13 cellular contexts compared by ENCODE assay signal in genomic region chr22:36395061-36395849, GRCh38. TPM values are rescaled to one million over a fixed set of nuclear protein-coding genes. Genes with fewer than 3 reads are reported as not detected.
DNase-seq lines count a peak whose midpoint lies in the region; ATAC-seq, FAIRE-seq and TF ChIP-seq lines count a peak whose summit lies in the region.
"Had no signal": no experiment of that assay in that cellular context is flagged by ENCODE, and none has a peak within 500 bp of the region (broad histone marks: within the 10 kb centered on the region; RNA-seq: fewer than 3 reads in every experiment).

No MANE protein-coding gene starts in this region.

- FAIRE-seq in A549 (lab: Jason Lieb, UNC) (no peak), bronchial epithelial cell (lab: Jason Lieb, UNC) (peak; percentile 23)

- TF ChIP-seq POLR2A in A549 (IDR thresholded peaks at IDR 0.05; ENCODE audit: low read length) (no peak), tibial nerve (IDR thresholded peaks at IDR 0.05) (no peak)

- H3K4me2 ChIP-seq in A549: peak overlapping the region; percentile 54
- H3K4me2 ChIP-seq: neural progenitor cell had no signal

- H3K27me3 ChIP-seq in bronchial epithelial cell (ENCODE audit: control insufficient read depth, insufficient read depth, low read length) (no peaks in the 10 kb centered on the region), tibial nerve (no peaks in the 10 kb centered on the region)
- H3K27me3 ChIP-seq: neural progenitor cell had no signal

- H3K4me1 ChIP-seq in A549 (peaks cover 52% of the 10 kb centered on the region), tibial nerve (peaks cover 0 to 6% (median 0%) of the 10 kb centered on the region in 4 donors)

- H3K27ac ChIP-seq in A549 (peak overlapping the region; percentile 69 to 85), tibial nerve (no peak overlapping the region)
- H3K27ac ChIP-seq: HL-60, neural progenitor cell had no signal

- peak overlapping the region; percentile 60 for H3K27ac Mint-ChIP-seq in mesothelial cell of epicardium
- H3K27ac Mint-ChIP-seq in activated T-cell treated with anti-CD3 and anti-CD28 coated beads, Interleukin-2, amount 50 U/mL, for 72 hours: no peak overlapping the region

- TF ChIP-seq CTCF in A549 (IDR thresholded peaks at IDR 0.05): no peak
- no peak for TF ChIP-seq CTCF in bronchial epithelial cell (IDR thresholded peaks at IDR 0.05; ENCODE audit: insufficient read depth, low read length, severe bottlenecking)
- TF ChIP-seq CTCF in mesothelial cell of epicardium (IDR thresholded peaks at IDR 0.05; ENCODE audit: unreplicated experiment): no peak
- no peak for TF ChIP-seq CTCF in tibial nerve (IDR thresholded peaks at IDR 0.05)

- H3K36me3 ChIP-seq in bronchial epithelial cell (ENCODE audit: control insufficient read depth, insufficient read depth, low read length) (no peaks in the 10 kb centered on the region), tibial nerve (no peaks in the 10 kb centered on the region)
- H3K36me3 ChIP-seq: neural progenitor cell had no signal

- 69% methylated on average over 12 of the region's 12 CpGs for WGBS in A549 (ENCODE audit: missing lambda C conversion rate)
- 74 to 75% methylated on average over 12 of the region's 12 CpGs for WGBS in tibial nerve, 2 donors

- peaks cover 24% of the 10 kb centered on the region for H3K4me1 Mint-ChIP-seq in mesothelial cell of epicardium
- peaks cover 24% of the 10 kb centered on the region for H3K4me1 Mint-ChIP-seq in activated T-cell treated with anti-CD3 and anti-CD28 coated beads, Interleukin-2, amount 50 U/mL, for 72 hours (ENCODE audit: low read depth)

- CTCF ChIA-PET in A549 (lab: Yijun Ruan, JAX): interaction anchor here (0.7 to 1.2 kb wide), 4 partner anchors 12 to 180 kb away, joined by 3 to 5 read pairs (median 4); no protein-coding TSS in a partner anchor

- DNase-seq in A549 (ENCODE audit: low read depth in 1 of 2, low spot score in 1 of 2): no peak
- DNase-seq in bronchial epithelial cell (ENCODE audit: low read depth): peak; percentile 81
- DNase-seq in mesothelial cell of epicardium (ENCODE audit: low spot score in 2 of 2, unreplicated experiment in 2 of 2): no peak
- no peak for DNase-seq in germinal center (ENCODE audit: low spot score)
- no peak for DNase-seq in tibial nerve (ENCODE audit: low spot score in 2 of 2)
- DNase-seq in activated T-cell treated with anti-CD3 and anti-CD28 coated beads, Interleukin-2, amount 50 U/mL, for 72 hours: no peak
- DNase-seq: activated CD4-positive, CD25-positive, alpha-beta regulatory T cell treated with anti-CD3 and anti-CD28 coated beads, Interleukin-2, amount 50 U/mL, for 72 hours; central memory CD4-positive, alpha-beta T cell; GDM1 had no signal

- no peaks in the 10 kb centered on the region for H3K27me3 Mint-ChIP-seq in mesothelial cell of epicardium (ENCODE audit: low read depth)
- H3K27me3 Mint-ChIP-seq in activated T-cell treated with anti-CD3 and anti-CD28 coated beads, Interleukin-2, amount 50 U/mL, for 72 hours (ENCODE audit: low read depth): no peaks in the 10 kb centered on the region

- TF ChIP-seq RAD21 in A549 (conservative IDR thresholded peaks at IDR 0.05 in 1 of 2, IDR thresholded peaks at IDR 0.05 in 1 of 2) (no peak), Ishikawa (IDR thresholded peaks at IDR 0.05; ENCODE audit: low read depth) (no peak)

- no peak for TF ChIP-seq EP300 in A549 (IDR thresholded peaks at IDR 0.05)
- TF ChIP-seq EP300 in Ishikawa (IDR thresholded peaks at IDR 0.05; ENCODE audit: borderline replicate concordance): no peak; the same call in 1 of the 2 replicates
- no peak for TF ChIP-seq EP300 in tibial nerve (IDR thresholded peaks at IDR 0.05)

- no peaks in the 10 kb centered on the region for H3K36me3 Mint-ChIP-seq in mesothelial cell of epicardium
- no peaks in the 10 kb centered on the region for H3K36me3 Mint-ChIP-seq in activated T-cell treated with anti-CD3 and anti-CD28 coated beads, Interleukin-2, amount 50 U/mL, for 72 hours (ENCODE audit: insufficient read depth in 2 of 2)
- H3K36me3 Mint-ChIP-seq: neural progenitor cell had no signal

- H3K9me3 ChIP-seq in A549 (no peaks in the 10 kb centered on the region), tibial nerve (no peaks in the 10 kb centered on the region)

- H3K4me3 Mint-ChIP-seq in mesothelial cell of epicardium: no peak overlapping the region
- H3K4me3 Mint-ChIP-seq in activated T-cell treated with anti-CD3 and anti-CD28 coated beads, Interleukin-2, amount 50 U/mL, for 72 hours: no peak overlapping the region

- ATAC-seq in A549 (no peak), GM19395 (IDR thresholded peaks at IDR 0.05; ENCODE audit: unreplicated experiment) (no peak)
- ATAC-seq in activated T-cell treated with anti-CD3 and anti-CD28 coated beads, Interleukin-2, amount 50 U/mL, for 72 hours (replicated peaks in 1 of 2): no peak

- POLR2A ChIA-PET in A549 (lab: Yijun Ruan, JAX): no interaction called here

- H3K4me3 ChIP-seq in A549: no peak overlapping the region
- no peak overlapping the region for H3K4me3 ChIP-seq in bronchial epithelial cell (ENCODE audit: low read depth, low read length)
- H3K4me3 ChIP-seq in tibial nerve: no peak overlapping the region
- H3K4me3 ChIP-seq: neural progenitor cell had no signal

- no peaks in the 10 kb centered on the region for H3K9me3 Mint-ChIP-seq in mesothelial cell of epicardium
- H3K9me3 Mint-ChIP-seq in activated T-cell treated with anti-CD3 and anti-CD28 coated beads, Interleukin-2, amount 50 U/mL, for 72 hours: no peaks in the 10 kb centered on the region
- H3K9me3 Mint-ChIP-seq: neural progenitor cell had no signal

TF ChIP-seq in A549, 52 proteins besides CTCF, POLR2A, EP300 and RAD21:
- TF ChIP-seq HEYL (CRISPR knock-in tag; IDR thresholded peaks at IDR 0.05): no peak
- no peak for TF ChIP-seq EHMT2 (IDR thresholded peaks at IDR 0.05; ENCODE audit: low read depth)
- no peak for TF ChIP-seq ZSCAN20 (CRISPR knock-in tag; IDR thresholded peaks at IDR 0.05)
- TF ChIP-seq PHF8 (IDR thresholded peaks at IDR 0.05; ENCODE audit: borderline replicate concordance, low read depth): no peak

TF ChIP-seq in Ishikawa, 13 proteins besides CTCF, POLR2A, EP300 and RAD21:
- no peak for TF ChIP-seq EGR1 (IDR thresholded peaks at IDR 0.05)
- TF ChIP-seq, protein P1, sequence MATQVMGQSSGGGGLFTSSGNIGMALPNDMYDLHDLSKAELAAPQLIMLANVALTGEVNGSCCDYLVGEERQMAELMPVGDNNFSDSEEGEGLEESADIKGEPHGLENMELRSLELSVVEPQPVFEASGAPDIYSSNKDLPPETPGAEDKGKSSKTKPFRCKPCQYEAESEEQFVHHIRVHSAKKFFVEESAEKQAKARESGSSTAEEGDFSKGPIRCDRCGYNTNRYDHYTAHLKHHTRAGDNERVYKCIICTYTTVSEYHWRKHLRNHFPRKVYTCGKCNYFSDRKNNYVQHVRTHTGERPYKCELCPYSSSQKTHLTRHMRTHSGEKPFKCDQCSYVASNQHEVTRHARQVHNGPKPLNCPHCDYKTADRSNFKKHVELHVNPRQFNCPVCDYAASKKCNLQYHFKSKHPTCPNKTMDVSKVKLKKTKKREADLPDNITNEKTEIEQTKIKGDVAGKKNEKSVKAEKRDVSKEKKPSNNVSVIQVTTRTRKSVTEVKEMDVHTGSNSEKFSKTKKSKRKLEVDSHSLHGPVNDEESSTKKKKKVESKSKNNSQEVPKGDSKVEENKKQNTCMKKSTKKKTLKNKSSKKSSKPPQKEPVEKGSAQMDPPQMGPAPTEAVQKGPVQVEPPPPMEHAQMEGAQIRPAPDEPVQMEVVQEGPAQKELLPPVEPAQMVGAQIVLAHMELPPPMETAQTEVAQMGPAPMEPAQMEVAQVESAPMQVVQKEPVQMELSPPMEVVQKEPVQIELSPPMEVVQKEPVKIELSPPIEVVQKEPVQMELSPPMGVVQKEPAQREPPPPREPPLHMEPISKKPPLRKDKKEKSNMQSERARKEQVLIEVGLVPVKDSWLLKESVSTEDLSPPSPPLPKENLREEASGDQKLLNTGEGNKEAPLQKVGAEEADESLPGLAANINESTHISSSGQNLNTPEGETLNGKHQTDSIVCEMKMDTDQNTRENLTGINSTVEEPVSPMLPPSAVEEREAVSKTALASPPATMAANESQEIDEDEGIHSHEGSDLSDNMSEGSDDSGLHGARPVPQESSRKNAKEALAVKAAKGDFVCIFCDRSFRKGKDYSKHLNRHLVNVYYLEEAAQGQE (IDR thresholded peaks at IDR 0.05; ENCODE audit: low read depth): no peak
- 0 out of 2 replicates have a peak, but pooled peaks have one; percentile 34 for TF ChIP-seq MAX (IDR thresholded peaks at IDR 0.05)
- 0 out of 2 replicates have a peak, but pooled peaks have one; percentile 29 for TF ChIP-seq YY1 (IDR thresholded peaks at IDR 0.05; ENCODE audit: low read depth)

RNA-seq across cellular contexts. Expression of gene MYH9, which starts 7.5 kb away (rescaled TPM):
- polyA plus RNA-seq in A549 (2011; rRNA removed) (92.1 and 162 TPM in 2 replicates), A549 (2017; fragmentation: RNase III; extraction: RNeasy Plus Mini Kit Qiagen cat#74134 plus additional on column Dnase treatment) (158 to 215 TPM (median 167 TPM) in 3 replicates)
- 112 and 118 TPM in 2 replicates for polyA plus RNA-seq in A549 (2012; cell fraction: cytosol; rRNA removed)
- polyA plus RNA-seq in A549 (2012; cell fraction: nucleus; rRNA removed): 202 and 239 TPM in 2 replicates
- 460 and 534 TPM in 2 replicates for polyA minus RNA-seq in A549 (2011; rRNA and poly(A)+ RNA removed)
- total RNA-seq in bronchial epithelial cell (378 and 611 TPM in 2 replicates), mesothelial cell of epicardium (321 to 346 TPM (median 341 TPM) in 3 replicates), tibial nerve (100 to 1,000 TPM; 361 to 406 (median 386) TPM)
- total RNA-seq in activated T-cell treated with anti-CD3 and anti-CD28 coated beads, Interleukin-2, amount 50 U/mL, for 72 hours: 100 to 1,000 TPM; 529 to 662 TPM

Comparison
In these comparisons a context has a peak if more than half of its experiments do, and no peak if none do; other contexts are left out.
1. H3K27ac ChIP-seq: peak in A549 (2 of 2); none in tibial nerve (0 of 4).